Comparison of ENCODE assay signal across 8 cellular contexts in the genomic region with DNA sequence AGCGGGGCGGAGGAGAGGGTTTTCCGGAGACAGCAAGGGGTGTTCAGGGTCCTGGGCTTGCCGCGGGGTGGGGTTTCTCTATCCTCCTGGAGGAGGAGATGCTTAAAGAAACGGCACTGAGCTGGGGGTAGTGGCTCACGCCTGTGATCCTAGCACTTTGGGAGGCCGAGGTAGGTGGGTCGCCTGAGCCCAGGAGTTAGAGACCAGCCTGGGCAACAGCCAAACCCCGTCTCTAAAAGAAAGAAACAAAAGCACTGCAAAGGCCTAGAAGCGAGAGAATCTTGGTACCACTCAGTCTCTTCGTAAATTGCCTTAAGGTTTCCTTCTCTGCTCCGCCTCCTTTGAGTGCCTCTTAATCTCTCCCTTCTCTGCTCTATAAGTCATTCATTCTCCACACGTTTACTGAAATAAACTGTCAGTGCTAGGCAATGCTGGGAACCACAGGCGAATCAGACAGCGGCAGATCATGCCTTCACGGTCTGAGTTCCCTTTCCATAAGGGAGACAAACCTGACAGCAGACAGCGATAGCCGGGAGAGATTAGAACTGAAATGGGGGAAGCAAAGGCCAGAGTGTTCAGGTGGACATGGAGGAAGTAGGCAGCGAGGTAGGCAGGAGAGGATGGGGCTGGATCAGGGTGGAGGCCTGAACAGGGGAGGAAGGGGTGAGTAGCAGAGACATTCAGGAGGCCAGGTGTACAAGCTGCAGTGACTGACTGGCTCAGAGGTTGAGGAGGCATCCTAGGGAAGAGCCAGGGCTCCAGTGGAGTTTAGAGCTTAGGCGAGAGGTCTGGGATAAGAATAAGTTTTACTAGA. TPM values are rescaled to one million over a fixed set of nuclear protein-coding genes. Genes with fewer than 3 reads are reported as not detected.
A peak's percentile ranks its signal among the peaks of the same experiment; 100 is the strongest.
DNase-seq lines count a peak whose midpoint lies in the region; ATAC-seq, FAIRE-seq and TF ChIP-seq lines count a peak whose summit lies in the region.

No MANE protein-coding gene starts in this region.

- ATAC-seq in A549 (peak in 1 of 2 experiments; percentile 53; a peak in 5 of 6 replicates), sciatic nerve (no peak)

- no peak for TF ChIP-seq POLR2A in A549 (IDR thresholded peaks at IDR 0.05; ENCODE audit: low read length)

- H3K27ac ChIP-seq in A549, result peak overlapping the region; percentile 84 to 86
- H3K27ac ChIP-seq in HUES6 (ENCODE audit: low read depth, low read length), result peak overlapping the region; percentile 18; the same call in 1 of the 2 replicates

- POLR2A ChIA-PET in A549 (lab: Yijun Ruan, JAX), result interaction anchor here (0.5 to 2.8 kb wide), 40 partner anchors 8 to 312 kb away, joined by 3 to 28 read pairs (median 5); partner anchors contain the start of genes ACTN4, FAM98C, GGN and MRPS12
- POLR2A ChIA-PET in GM10248 (lab: Yijun Ruan, JAX), result interaction anchor here (1.2 kb wide), 1 partner anchor 28 kb away, joined by 4 read pairs; the partner anchor contains the start of gene ACTN4

- H3K4me3 ChIP-seq in A549 (peak overlapping the region; percentile 86), HUES6 (ENCODE audit: low read depth, low read length) (peak overlapping the region; percentile 85), bronchial epithelial cell (ENCODE audit: low read depth, low read length) (peak overlapping the region; percentile 81), mononuclear cell (ENCODE audit: low read length) (peak overlapping the region; percentile 73)

- H3K9me3 ChIP-seq in A549 (no peaks in the 10 kb centered on the region), HUES6 (ENCODE audit: control insufficient read depth, insufficient read depth, low read depth, low read length) (no peaks in the 10 kb centered on the region), mononuclear cell (ENCODE audit: low read depth, low read length) (no peaks in the 10 kb centered on the region)

- 0 out of 5 replicates have a peak, but pooled peaks of 1 of the 2 experiments have one; percentile 2 for TF ChIP-seq RAD21 in A549 (conservative IDR thresholded peaks at IDR 0.05 in 1 of 2, IDR thresholded peaks at IDR 0.05 in 1 of 2)

- CTCF ChIA-PET in A549 (lab: Yijun Ruan, JAX) (interaction anchor here (0.8 to 5.9 kb wide), 13 partner anchors 8 to 250 kb away, joined by 3 to 134 read pairs (median 5); partner anchors contain the start of gene FAM98C), GM10248 (lab: Yijun Ruan, JAX) (interaction anchor here (1.0 to 11.5 kb wide), 11 partner anchors 9 to 333 kb away, joined by 3 to 91 read pairs (median 3); partner anchors contain the start of gene FAM98C)

- peak overlapping the region; percentile 99 for H3K4me2 ChIP-seq in A549

- DNase-seq in A549 (ENCODE audit: low read depth in 1 of 2, low spot score in 1 of 2) (no peak), bronchial epithelial cell (ENCODE audit: low read depth) (no peak), GM10248 (ENCODE audit: extremely low spot score) (no peak), SK-N-DZ (ENCODE audit: low spot score) (no peak), NCI-H1436 (lab: John Stamatoyannopoulos, UW) (no peak), sciatic nerve (ENCODE audit: low spot score) (no peak)

- H3K27me3 ChIP-seq in HUES6 (ENCODE audit: control insufficient read depth, insufficient read depth, low read length) (no peaks in the 10 kb centered on the region), bronchial epithelial cell (ENCODE audit: control insufficient read depth, insufficient read depth, low read length) (no peaks in the 10 kb centered on the region), mononuclear cell (ENCODE audit: insufficient read depth, low read length) (no peaks in the 10 kb centered on the region)

- H3K36me3 ChIP-seq in HUES6 (ENCODE audit: control insufficient read depth, insufficient read depth, low read length), result peaks cover 38% of the 10 kb centered on the region
- H3K36me3 ChIP-seq in bronchial epithelial cell (ENCODE audit: control insufficient read depth, insufficient read depth, low read length), result peaks cover 13% of the 10 kb centered on the region

- intact Hi-C loops in sciatic nerve (cut with DNase I), result loop anchor here (10.0 kb wide), 1 partner anchor 95 kb away; no protein-coding TSS in a partner anchor

- peak overlapping the region; percentile 90 for H3K9ac ChIP-seq in HUES6 (ENCODE audit: low read length)

- H3K4me1 ChIP-seq in A549 (peaks cover 14% of the 10 kb centered on the region), HUES6 (ENCODE audit: control insufficient read depth, insufficient read depth, low read length) (peaks cover 33% of the 10 kb centered on the region), mononuclear cell (ENCODE audit: insufficient read depth, low read length) (peaks cover 44% of the 10 kb centered on the region)

- FAIRE-seq in A549 (lab: Jason Lieb, UNC), result no peak
- FAIRE-seq in bronchial epithelial cell (lab: Jason Lieb, UNC), result no peak

- WGBS in A549 (ENCODE audit: missing lambda C conversion rate), result 6% methylated on average over 21 of the region's 21 CpGs

- TF ChIP-seq EP300 in A549 (IDR thresholded peaks at IDR 0.05), result no peak

- TF ChIP-seq CTCF in A549 (IDR thresholded peaks at IDR 0.05) (no peak), bronchial epithelial cell (IDR thresholded peaks at IDR 0.05; ENCODE audit: insufficient read depth, low read length, severe bottlenecking) (no peak), GM10248 (IDR thresholded peaks at IDR 0.05; ENCODE audit: control extremely low read depth, extremely low read depth, low read depth, missing control alignments) (no peak)

TF ChIP-seq in A549, 52 proteins besides CTCF, POLR2A, EP300 and RAD21 (continues in another document):
- TF ChIP-seq, protein P1, sequence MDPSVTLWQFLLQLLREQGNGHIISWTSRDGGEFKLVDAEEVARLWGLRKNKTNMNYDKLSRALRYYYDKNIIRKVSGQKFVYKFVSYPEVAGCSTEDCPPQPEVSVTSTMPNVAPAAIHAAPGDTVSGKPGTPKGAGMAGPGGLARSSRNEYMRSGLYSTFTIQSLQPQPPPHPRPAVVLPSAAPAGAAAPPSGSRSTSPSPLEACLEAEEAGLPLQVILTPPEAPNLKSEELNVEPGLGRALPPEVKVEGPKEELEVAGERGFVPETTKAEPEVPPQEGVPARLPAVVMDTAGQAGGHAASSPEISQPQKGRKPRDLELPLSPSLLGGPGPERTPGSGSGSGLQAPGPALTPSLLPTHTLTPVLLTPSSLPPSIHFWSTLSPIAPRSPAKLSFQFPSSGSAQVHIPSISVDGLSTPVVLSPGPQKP (IDR thresholded peaks at IDR 0.05; ENCODE audit: low read depth, low read length), result no peak
- TF ChIP-seq RCOR1 (IDR thresholded peaks at IDR 0.05; ENCODE audit: low read depth, low read length), result no peak
- no peak for TF ChIP-seq RARB (CRISPR knock-in tag; IDR thresholded peaks at IDR 0.05)
- TF ChIP-seq TFCP2L1 (CRISPR knock-in tag; IDR thresholded peaks at IDR 0.05), result 0 out of 2 replicates have a peak, but pooled peaks have one; percentile 29
- TF ChIP-seq KDM5A (IDR thresholded peaks at IDR 0.05), result peak; percentile 27
- TF ChIP-seq PHF8 (IDR thresholded peaks at IDR 0.05; ENCODE audit: borderline replicate concordance, low read depth), result peak; percentile 75; the same call in 1 of the 2 replicates
- TF ChIP-seq TP53 (CRISPR knock-in tag; IDR thresholded peaks at IDR 0.05), result 0 out of 2 replicates have a peak, but pooled peaks have one; percentile 64
- TF ChIP-seq BHLHE40 (IDR thresholded peaks at IDR 0.05; ENCODE audit: low read depth, low read length), result no peak
- 0 out of 2 replicates have a peak, but pooled peaks have one; percentile 61 for TF ChIP-seq FOSB (CRISPR knock-in tag; IDR thresholded peaks at IDR 0.05)
- TF ChIP-seq FOSL2 (IDR thresholded peaks at IDR 0.05), result no peak
- no peak for TF ChIP-seq FOSL2 (CRISPR knock-in tag; IDR thresholded peaks at IDR 0.05)
- TF ChIP-seq EHF (CRISPR knock-in tag; IDR thresholded peaks at IDR 0.05), result no peak

RNA-seq across cellular contexts. Expression of gene EIF3K, which starts 0.6 kb away (rescaled TPM):
- polyA plus RNA-seq in A549 (2011; rRNA removed) (419 and 491 TPM in 2 replicates), A549 (2017; fragmentation: RNase III; extraction: RNeasy Plus Mini Kit Qiagen cat#74134 plus additional on column Dnase treatment) (910 to 1,057 TPM (median 937 TPM) in 3 replicates)
- polyA plus RNA-seq in A549 (2012; cell fraction: cytosol; rRNA removed), result 1,849 and 2,120 TPM in 2 replicates
- 1,703 and 2,003 TPM in 2 replicates for polyA plus RNA-seq in A549 (2012; cell fraction: nucleus; rRNA removed)
- polyA minus RNA-seq in A549 (2011; rRNA and poly(A)+ RNA removed), result 774 and 844 TPM in 2 replicates
- total RNA-seq in bronchial epithelial cell (262 and 374 TPM in 2 replicates), mononuclear cell (517 TPM), sciatic nerve (168 TPM)
- polyA plus RNA-seq in SK-N-DZ (2014; cell fraction: cytosol; rRNA removed), result 411 and 544 TPM in 2 replicates
- polyA plus RNA-seq in SK-N-DZ (2014; cell fraction: nucleus; rRNA removed), result 281 and 323 TPM in 2 replicates

RNA-seq across cellular contexts. Expression of gene MAP4K1, which starts 1.8 kb away (rescaled TPM):
- polyA plus RNA-seq in A549 (2011; rRNA removed), result 0.78 and 1.2 TPM in 2 replicates
- polyA plus RNA-seq in A549 (2012; cell fraction: cytosol; rRNA removed), result 1.4 TPM in 2 replicates
- polyA plus RNA-seq in A549 (2012; cell fraction: nucleus; rRNA removed), result 7.0 and 8.1 TPM in 2 replicates
- 1.3 to 2.6 TPM (median 2.1 TPM) in 3 replicates for polyA plus RNA-seq in A549 (2017; fragmentation: RNase III; extraction: RNeasy Plus Mini Kit Qiagen cat#74134 plus additional on column Dnase treatment)
- polyA minus RNA-seq in A549 (2011; rRNA and poly(A)+ RNA removed), result 0.33 and 0.44 TPM in 2 replicates
- total RNA-seq in bronchial epithelial cell, result not detected in 2 replicates
- total RNA-seq in mononuclear cell, result 29.1 TPM
- polyA plus RNA-seq in SK-N-DZ (2014; cell fraction: cytosol; rRNA removed), result 6.8 and 22.6 TPM in 2 replicates
- polyA plus RNA-seq in SK-N-DZ (2014; cell fraction: nucleus; rRNA removed), result 15.9 and 17.5 TPM in 2 replicates
- total RNA-seq in sciatic nerve, result 6.2 TPM

RNA-seq across cellular contexts. Expression of gene ACTN4, which starts 27.9 kb away (rescaled TPM):
- polyA plus RNA-seq in A549 (2011; rRNA removed) (605 and 614 TPM in 2 replicates), A549 (2017; fragmentation: RNase III; extraction: RNeasy Plus Mini Kit Qiagen cat#74134 plus additional on column Dnase treatment) (967 to 1,087 TPM (median 1,011 TPM) in 3 replicates)
- polyA plus RNA-seq in A549 (2012; cell fraction: cytosol; rRNA removed), result 1,005 and 1,074 TPM in 2 replicates
- 3,482 and 4,263 TPM in 2 replicates for polyA plus RNA-seq in A549 (2012; cell fraction: nucleus; rRNA removed)
- polyA minus RNA-seq in A549 (2011; rRNA and poly(A)+ RNA removed), result 488 and 611 TPM in 2 replicates
- total RNA-seq in bronchial epithelial cell (130 and 135 TPM in 2 replicates), mononuclear cell (59.0 TPM), sciatic nerve (597 TPM)
- 85.3 and 95.3 TPM in 2 replicates for polyA plus RNA-seq in SK-N-DZ (2014; cell fraction: cytosol; rRNA removed)
- polyA plus RNA-seq in SK-N-DZ (2014; cell fraction: nucleus; rRNA removed), result 124 and 196 TPM in 2 replicates
